In the genomic region with DNA sequence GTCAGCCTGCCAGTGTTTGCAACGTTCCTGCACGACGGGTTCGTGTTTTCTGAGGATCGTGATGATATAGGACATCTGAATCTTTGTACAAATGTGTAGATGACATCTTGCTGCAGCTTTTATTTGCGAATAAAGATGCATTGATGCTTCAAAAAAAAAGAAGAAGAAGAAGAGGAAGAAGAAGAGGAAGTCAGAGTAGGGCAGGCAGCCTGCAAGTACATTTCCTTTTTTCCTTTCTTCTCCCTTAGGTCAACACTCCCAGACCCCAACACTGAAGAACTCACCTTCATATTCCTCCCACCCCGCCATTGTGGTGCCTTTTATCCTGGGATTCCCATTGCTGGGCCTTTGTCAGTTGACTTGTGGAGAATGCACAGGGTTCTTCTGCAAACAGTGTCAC, we compare ENCODE assay signal across 24 cellular contexts.
"Had no signal": no experiment of that assay in that cellular context is flagged by ENCODE, and none has a peak within 500 bp of the region (broad histone marks: within the 10 kb centered on the region; RNA-seq: fewer than 3 reads in every experiment).

No MANE protein-coding gene starts in this region.

- H3K4me3 ChIP-seq: adrenal gland, breast epithelium, SK-N-MC had no signal

- H3K27ac ChIP-seq: adrenal gland, breast epithelium, SK-N-MC had no signal

- H3K36me3 ChIP-seq: adrenal gland, breast epithelium, WERI-Rb-1 had no signal

- H3K9me3 ChIP-seq: adrenal gland had no signal

- DNase-seq: activated CD4-positive, alpha-beta T cell treated with anti-CD3 and anti-CD28 coated beads for 4 hours; activated CD4-positive, alpha-beta T cell treated with anti-CD3 and anti-CD28 coated beads, Interleukin-2, amount 50 U/mL, for 4 hours; activated CD8-positive, alpha-beta memory T cell treated with anti-CD3 and anti-CD28 coated beads, Interleukin-2, amount 50 U/mL, for 48 hours; activated CD8-positive, alpha-beta T cell treated with anti-CD3 and anti-CD28 coated beads, Interleukin-2, amount 10 ng/mL, durations not matched to agents 7 days and 5 days; activated naive CD4-positive, alpha-beta T cell treated with anti-CD3 and anti-CD28 coated beads, Interleukin-2, amount 50 U/mL, for 16 hours; activated naive CD8-positive, alpha-beta T cell treated with anti-CD3 and anti-CD28 coated beads, Interleukin-2, amount 10 ng/mL, durations not matched to agents 7 days and 5 days; activated T-cell treated with anti-CD3 and anti-CD28 coated beads, Interleukin-2, amount 50 U/mL, for 1 hour; adrenal gland; aorta; IMR-90; Kasumi-1; KBM-7; NCI-H1105; NCI-H1436; NCI-H2029 treated with DMSO at 0.1 percent for 48 hours; NCI-H345; NCI-H510A; NCI-H526 treated with DMSO at 0.1 percent for 48 hours; PC-3; T-cell had no signal

- ATAC-seq: activated CD4-positive, CD25-positive, alpha-beta regulatory T cell treated with anti-CD3 and anti-CD28 coated beads, Interleukin-2, amount 50 U/mL, for 24 hours; activated CD8-positive, alpha-beta T cell treated with anti-CD3 and anti-CD28 coated beads, Interleukin-2, amount 10 ng/mL, durations not matched to agents 7 days and 5 days; PC-3; T-cell had no signal

- H3K27me3 ChIP-seq: adrenal gland, breast epithelium had no signal

- H3K4me1 ChIP-seq: breast epithelium had no signal
